ENCODE assay signal across 8 cellular contexts in the genomic region with DNA sequence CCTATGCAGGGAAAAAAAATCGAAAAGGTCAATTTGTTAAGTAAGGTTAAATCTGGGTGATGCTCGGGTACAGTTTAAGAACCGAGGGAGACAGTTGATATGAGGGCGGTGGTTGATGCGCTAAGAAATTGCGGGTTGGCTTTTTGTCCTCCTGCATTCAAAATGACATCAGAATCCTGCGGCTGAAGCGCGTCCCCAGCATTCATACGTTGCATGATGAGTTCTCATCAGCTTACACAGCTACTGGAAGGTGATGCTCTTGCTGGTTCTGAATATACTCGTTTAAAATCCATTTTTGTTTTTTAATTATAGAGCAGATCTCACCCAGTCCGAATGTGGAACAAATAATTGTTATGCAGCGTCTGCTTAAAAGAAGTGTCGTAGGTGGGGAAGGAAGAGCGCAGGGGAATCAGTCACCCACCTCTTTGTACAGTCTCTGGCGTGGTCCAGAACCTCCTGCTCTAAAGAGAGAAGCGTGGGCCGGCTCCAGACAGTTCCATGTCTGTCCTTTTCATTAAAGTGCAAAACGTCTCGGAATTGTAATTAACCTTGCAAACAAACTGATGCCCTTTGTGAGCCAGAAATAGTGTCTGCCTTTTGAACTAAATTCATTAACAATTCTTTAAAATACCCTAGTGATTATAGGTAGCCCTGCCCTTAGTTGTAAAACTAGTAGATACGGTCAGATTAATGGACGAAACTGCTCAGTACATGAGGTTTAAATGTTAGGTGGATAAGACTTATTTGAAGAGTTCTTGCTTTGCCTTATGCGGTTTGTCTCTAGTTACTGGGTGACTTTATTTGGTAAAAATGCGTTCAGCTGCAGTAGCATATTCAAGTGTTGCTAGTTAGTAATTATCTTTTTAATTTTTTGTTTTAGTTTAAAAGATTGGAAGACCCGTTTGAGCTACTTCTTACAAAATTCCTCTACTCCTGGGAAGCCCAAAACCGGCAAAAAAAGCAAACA. TPM values are rescaled to one million over a fixed set of nuclear protein-coding genes. Genes with fewer than 3 reads are reported as not detected.
DNase-seq lines count a peak whose midpoint lies in the region; ATAC-seq and TF ChIP-seq lines count a peak whose summit lies in the region.

No MANE protein-coding gene starts in this region.

- no peak for TF ChIP-seq CTCF in endothelial cell (IDR thresholded peaks at IDR 0.05; ENCODE audit: unreplicated experiment)
- TF ChIP-seq CTCF in stomach (IDR thresholded peaks at IDR 0.05), result no peak

- peak overlapping the region; percentile 83 for H3K27ac Mint-ChIP-seq in activated CD4-positive, alpha-beta memory T cell treated with anti-CD3 and anti-CD28 coated beads, Interleukin-2, amount 10 ng/mL, durations not matched to agents 7 days and 5 days
- peak overlapping the region; percentile 85 for H3K27ac Mint-ChIP-seq in endothelial cell (ENCODE audit: unreplicated experiment)

- ATAC-seq in GM18498 (IDR thresholded peaks at IDR 0.05; ENCODE audit: unreplicated experiment), result no peak

- no peaks in the 10 kb centered on the region for H3K9me3 Mint-ChIP-seq in activated CD4-positive, alpha-beta memory T cell treated with anti-CD3 and anti-CD28 coated beads, Interleukin-2, amount 10 ng/mL, durations not matched to agents 7 days and 5 days
- no peaks in the 10 kb centered on the region for H3K9me3 Mint-ChIP-seq in endothelial cell (ENCODE audit: unreplicated experiment)

- peaks cover 39% of the 10 kb centered on the region for H3K4me1 Mint-ChIP-seq in activated CD4-positive, alpha-beta memory T cell treated with anti-CD3 and anti-CD28 coated beads, Interleukin-2, amount 10 ng/mL, durations not matched to agents 7 days and 5 days
- peaks cover 18% of the 10 kb centered on the region for H3K4me1 Mint-ChIP-seq in endothelial cell (ENCODE audit: unreplicated experiment)

- H3K4me3 ChIP-seq in mucosa of rectum (ENCODE audit: low read length in 2 of 2) (peak overlapping the region; percentile 94 to 98), stomach (peak overlapping the region; percentile 64 to 76 (median 70))

- TF ChIP-seq EP300 in stomach (IDR thresholded peaks at IDR 0.05), result no peak

- H3K27me3 Mint-ChIP-seq in activated CD4-positive, alpha-beta memory T cell treated with anti-CD3 and anti-CD28 coated beads, Interleukin-2, amount 10 ng/mL, durations not matched to agents 7 days and 5 days, result peaks cover 7% of the 10 kb centered on the region
- no peaks in the 10 kb centered on the region for H3K27me3 Mint-ChIP-seq in endothelial cell (ENCODE audit: unreplicated experiment)

- 16 to 20% (median 18%) methylated on average over 26 of the region's 26 CpGs for WGBS in stomach, 5 donors

- DNase-seq in activated gamma-delta T cell treated with Interleukin-2 at 50 U/mL for 16 hours, result peak; percentile 44
- DNase-seq in activated gamma-delta T cell (lab: John Stamatoyannopoulos, UW), result no peak
- peak; percentile 61 for DNase-seq in NCI-H345 (lab: John Stamatoyannopoulos, UW)
- peak; percentile 72 for DNase-seq in activated CD4-positive, alpha-beta memory T cell treated with anti-CD3 and anti-CD28 coated beads, Interleukin-2, amount 10 ng/mL, durations not matched to agents 7 days and 5 days
- peak; percentile 18 for DNase-seq in endothelial cell (ENCODE audit: low spot score)
- DNase-seq in stomach, result peak; percentile 35

- H3K27me3 ChIP-seq in mucosa of rectum (ENCODE audit: control insufficient read depth in 2 of 2, insufficient read depth in 2 of 2, low read length in 2 of 2) (peaks cover 0 to 2% of the 10 kb centered on the region in 2 donors), stomach (no peaks in the 10 kb centered on the region)

- no peak for TF ChIP-seq POLR2A in stomach (IDR thresholded peaks at IDR 0.05)

- H3K9ac ChIP-seq in mucosa of rectum (ENCODE audit: low read depth in 1 of 2, low read length in 2 of 2), result peak overlapping the region; percentile 82 to 93

- H3K4me3 Mint-ChIP-seq in activated CD4-positive, alpha-beta memory T cell treated with anti-CD3 and anti-CD28 coated beads, Interleukin-2, amount 10 ng/mL, durations not matched to agents 7 days and 5 days, result peak overlapping the region; percentile 98
- H3K4me3 Mint-ChIP-seq in endothelial cell (ENCODE audit: unreplicated experiment), result peak overlapping the region; percentile 96

- CTCF ChIA-PET in activated CD4-positive, alpha-beta memory T cell treated with anti-CD3 and anti-CD28 coated beads, Interleukin-2, amount 10 ng/mL, durations not matched to agents 7 days and 5 days (lab: Charles Lee), result interaction anchor here (0.7 to 8.7 kb wide), 2 partner anchors 10 to 211 kb away, joined by 3 to 74 read pairs; no protein-coding TSS in a partner anchor

- H3K4me1 ChIP-seq in mucosa of rectum (ENCODE audit: control insufficient read depth in 2 of 2, insufficient read depth in 2 of 2, low read length in 2 of 2), result peaks cover 13 to 17% of the 10 kb centered on the region in 2 donors
- H3K4me1 ChIP-seq in stomach, result peaks cover 0 to 66% (median 22%) of the 10 kb centered on the region in 4 donors

- POLR2A ChIA-PET in activated CD4-positive, alpha-beta memory T cell treated with anti-CD3 and anti-CD28 coated beads, Interleukin-2, amount 10 ng/mL, durations not matched to agents 7 days and 5 days (lab: Charles Lee), result interaction anchor here (0.6 to 7.3 kb wide), 6 partner anchors 208 to 313 kb away, joined by 3 to 65 read pairs (median 4); partner anchors contain the start of genes CDC73, RO60 and UCHL5

- H3K36me3 ChIP-seq in mucosa of rectum (ENCODE audit: control insufficient read depth in 2 of 2, insufficient read depth in 2 of 2, low read length in 2 of 2) (peaks cover 10 to 11% of the 10 kb centered on the region in 2 donors), stomach (peaks cover 0 to 18% (median 12%) of the 10 kb centered on the region in 4 donors)

- peak overlapping the region; percentile 83 to 88 for H3K27ac ChIP-seq in mucosa of rectum (ENCODE audit: low read depth in 2 of 2, low read length in 2 of 2)
- peak overlapping the region; percentile 80 to 99 (median 92) for H3K27ac ChIP-seq in stomach

- H3K9me3 ChIP-seq in mucosa of rectum (ENCODE audit: control insufficient read depth in 2 of 2, low read length in 2 of 2) (no peaks in the 10 kb centered on the region), stomach (no peaks in the 10 kb centered on the region)

- intact Hi-C loops in stomach (cut with DNase I; ENCODE audit: low total_unique reads), result no loop called here

- peaks cover 10% of the 10 kb centered on the region for H3K36me3 Mint-ChIP-seq in activated CD4-positive, alpha-beta memory T cell treated with anti-CD3 and anti-CD28 coated beads, Interleukin-2, amount 10 ng/mL, durations not matched to agents 7 days and 5 days (ENCODE audit: low read depth)
- H3K36me3 Mint-ChIP-seq in endothelial cell (ENCODE audit: low read depth, unreplicated experiment), result peaks cover 5% of the 10 kb centered on the region

RNA-seq across cellular contexts. Expression of gene RGS2, which starts 0.7 kb away (rescaled TPM):
- total RNA-seq in activated CD4-positive, alpha-beta memory T cell treated with anti-CD3 and anti-CD28 coated beads, Interleukin-2, amount 10 ng/mL, durations not matched to agents 7 days and 5 days, result 1 to 10 TPM; 8.0 to 8.2 TPM
- total RNA-seq in endothelial cell (ENCODE audit: unreplicated experiment) (4.7 TPM), stomach (100 to 1,000 TPM in 2 of 5 donors, 10 to 100 TPM in 3; 40.6 to 150 (median 95.1) TPM)
- polyA plus RNA-seq in stomach, result 100 to 1,000 TPM in 2 of 3 donors, 10 to 100 TPM in 1; 85.7 to 204 (median 107) TPM
